ENCODE assay signal across 15 cellular contexts in genomic region chr16:1151424-1152122, GRCh38. TPM values are rescaled to one million over a fixed set of nuclear protein-coding genes. Genes with fewer than 3 reads are reported as not detected.
A peak's percentile ranks its signal among the peaks of the same experiment; 100 is the strongest.
DNase-seq lines count a peak whose midpoint lies in the region; ATAC-seq and TF ChIP-seq lines count a peak whose summit lies in the region.
"Had no signal": no experiment of that assay in that cellular context is flagged by ENCODE, and none has a peak within 500 bp of the region (broad histone marks: within the 10 kb centered on the region; RNA-seq: fewer than 3 reads in every experiment).

No MANE protein-coding gene starts in this region.

- H3K4me1 ChIP-seq in CD4-positive, alpha-beta memory T cell (ENCODE audit: insufficient read depth, low read length) = peaks cover 11% of the 10 kb centered on the region
- H3K4me1 ChIP-seq in esophagus squamous epithelium = peaks cover 5 to 46% (median 17%) of the 10 kb centered on the region in 3 donors

- peaks cover 0 to 4% (median under 1%) of the 10 kb centered on the region in 4 donors for H3K4me1 Mint-ChIP-seq in CD4-positive, alpha-beta memory T cell
- H3K4me1 Mint-ChIP-seq in T-cell (peaks cover 0 to 2% (median 2%) of the 10 kb centered on the region in 3 donors), immature natural killer cell (peaks cover 0 to 2% of the 10 kb centered on the region in 2 donors), progenitor cell of endocrine pancreas (ENCODE audit: low read depth) (peaks cover 4% of the 10 kb centered on the region)

- no peaks in the 10 kb centered on the region for H3K36me3 ChIP-seq in CD4-positive, alpha-beta memory T cell (ENCODE audit: insufficient read depth, low read length)
- H3K36me3 ChIP-seq in esophagus squamous epithelium = no peaks in the 10 kb centered on the region
- H3K36me3 ChIP-seq: thyroid gland had no signal

- H3K9me3 Mint-ChIP-seq in CD4-positive, alpha-beta memory T cell = peaks cover 0 to 8% (median 0%) of the 10 kb centered on the region in 8 donors
- H3K9me3 Mint-ChIP-seq in T-cell = no peaks in the 10 kb centered on the region
- H3K9me3 Mint-ChIP-seq in immature natural killer cell = no peaks in the 10 kb centered on the region
- H3K9me3 Mint-ChIP-seq in progenitor cell of endocrine pancreas (ENCODE audit: low read depth) = no peaks in the 10 kb centered on the region

- no peak overlapping the region for H3K27ac ChIP-seq in CD4-positive, alpha-beta memory T cell (ENCODE audit: low read depth, low read length)
- peak overlapping the region in 1 of 4 donors; percentile 72 for H3K27ac ChIP-seq in esophagus squamous epithelium
- H3K27ac ChIP-seq: thyroid gland had no signal

- no peak for DNase-seq in CD4-positive, alpha-beta memory T cell
- peak in 1 of 34 experiments; percentile 6 for DNase-seq in T-cell
- DNase-seq in immature natural killer cell = no peak
- DNase-seq in progenitor cell of endocrine pancreas (ENCODE audit: low spot score, unreplicated experiment) = no peak
- DNase-seq in esophagus squamous epithelium (lab: John Stamatoyannopoulos, UW) = no peak
- DNase-seq in activated CD4-positive, alpha-beta T cell treated with anti-CD3 and anti-CD28 coated beads for 1 hour = no peak
- DNase-seq in GOT3 (lab: John Stamatoyannopoulos, UW) = no peak
- DNase-seq: amniotic stem cell, DMS53, thyroid gland had no signal

- H3K36me3 Mint-ChIP-seq in CD4-positive, alpha-beta memory T cell = no peaks in the 10 kb centered on the region
- no peaks in the 10 kb centered on the region for H3K36me3 Mint-ChIP-seq in T-cell
- no peaks in the 10 kb centered on the region for H3K36me3 Mint-ChIP-seq in immature natural killer cell
- peaks cover 1% of the 10 kb centered on the region for H3K36me3 Mint-ChIP-seq in progenitor cell of endocrine pancreas (ENCODE audit: insufficient read depth)

- no peak for TF ChIP-seq CTCF in progenitor cell of endocrine pancreas (IDR thresholded peaks at IDR 0.05; ENCODE audit: unreplicated experiment)
- TF ChIP-seq CTCF in esophagus squamous epithelium (IDR thresholded peaks at IDR 0.05) = no peak

- WGBS in esophagus squamous epithelium, 2 donors = 37 to 38% methylated on average over 9 to 13 of the region's 18 CpGs

- ATAC-seq in T-cell (replicated peaks in 1 of 4) (no peak), HG02678 (IDR thresholded peaks at IDR 0.05; ENCODE audit: unreplicated experiment) (no peak)

- CTCF ChIA-PET in CD4-positive, alpha-beta memory T cell (lab: Charles Lee; ENCODE audit: partially characterized antibody) = no interaction called here
- CTCF ChIA-PET in T-cell (lab: Charles Lee) = no interaction called here

- H3K9me3 ChIP-seq in CD4-positive, alpha-beta memory T cell (ENCODE audit: control insufficient read depth in 1 of 2, low read length in 2 of 2) = no peaks in the 10 kb centered on the region
- peaks cover 0 to 4% (median 3%) of the 10 kb centered on the region in 3 donors for H3K9me3 ChIP-seq in esophagus squamous epithelium
- H3K9me3 ChIP-seq: thyroid gland had no signal

- peak overlapping the region in 3 of 7 donors; percentile 17 to 66 (median 55) for H3K27ac Mint-ChIP-seq in CD4-positive, alpha-beta memory T cell
- H3K27ac Mint-ChIP-seq in T-cell (peak overlapping the region in 1 of 2 donors; percentile 22), immature natural killer cell (peak overlapping the region in 3 of 6 donors; percentile 4 to 40 (median 24)), progenitor cell of endocrine pancreas (no peak overlapping the region)
- H3K27ac Mint-ChIP-seq: activated T-cell treated with anti-CD3 and anti-CD28 coated beads, Interleukin-2, amount 50 U/mL, for 72 hours had no signal

- POLR2A ChIA-PET in CD4-positive, alpha-beta memory T cell (lab: Charles Lee; ENCODE audit: partially characterized antibody) = no interaction called here
- POLR2A ChIA-PET in T-cell (lab: Charles Lee) = no interaction called here

- peak overlapping the region in 1 of 2 donors; percentile 19 for H3K4me3 ChIP-seq in CD4-positive, alpha-beta memory T cell (ENCODE audit: low read length in 2 of 2)
- H3K4me3 ChIP-seq in esophagus squamous epithelium = no peak overlapping the region

- H3K27me3 ChIP-seq in CD4-positive, alpha-beta memory T cell (ENCODE audit: insufficient read depth, low read length) = peaks cover 15% of the 10 kb centered on the region
- peaks cover 10 to 63% (median 14%) of the 10 kb centered on the region in 4 donors for H3K27me3 ChIP-seq in esophagus squamous epithelium
- H3K27me3 ChIP-seq: thyroid gland had no signal

- peaks cover 4 to 8% of the 10 kb centered on the region in 2 donors for H3K27me3 Mint-ChIP-seq in CD4-positive, alpha-beta memory T cell
- H3K27me3 Mint-ChIP-seq in T-cell = peaks cover 0 to 17% of the 10 kb centered on the region in 2 donors
- peaks cover 4 to 8% (median 5%) of the 10 kb centered on the region in 3 donors for H3K27me3 Mint-ChIP-seq in immature natural killer cell (ENCODE audit: low read depth in 3 of 3)
- peaks cover 11% of the 10 kb centered on the region for H3K27me3 Mint-ChIP-seq in progenitor cell of endocrine pancreas

- TF ChIP-seq POLR2A in esophagus squamous epithelium (IDR thresholded peaks at IDR 0.05) = no peak

- H3K4me3 Mint-ChIP-seq in CD4-positive, alpha-beta memory T cell = peak overlapping the region in 7 of 8 donors; percentile 29 to 80 (median 58)
- peak overlapping the region; percentile 39 to 60 (median 56) for H3K4me3 Mint-ChIP-seq in T-cell
- peak overlapping the region; percentile 55 to 69 (median 63) for H3K4me3 Mint-ChIP-seq in immature natural killer cell
- H3K4me3 Mint-ChIP-seq in progenitor cell of endocrine pancreas (ENCODE audit: low read depth) = peak overlapping the region; percentile 54

- intact Hi-C loops in CD4-positive, alpha-beta memory T cell (cut with micrococcal nuclease) = no loop called here
- intact Hi-C loops in esophagus squamous epithelium (cut with DNase I) = no loop called here

RNA-seq across cellular contexts. Expression of gene CACNA1H, which starts 1.3 kb away (rescaled TPM):
- total RNA-seq in CD4-positive, alpha-beta memory T cell = 1 to 10 TPM; 2.0 to 2.1 TPM
- polyA plus RNA-seq in CD4-positive, alpha-beta memory T cell = under 1 TPM; 0.48 to 0.99 TPM
- total RNA-seq in T-cell (1 to 10 TPM; 3.4 to 8.2 (median 4.8) TPM), progenitor cell of endocrine pancreas (42.3 and 42.8 TPM in 2 replicates), esophagus squamous epithelium (10 to 100 TPM in 1 of 4 donors, 1 to 10 TPM in 3; 1.7 to 14.7 (median 5.6) TPM)
- polyA plus RNA-seq in immature natural killer cell = under 1 TPM in 1 of 3 donors, not detected in 2; 0.22 TPM

RNA-seq across cellular contexts. Expression of gene C1QTNF8, which starts 55.5 kb away (rescaled TPM):
- not detected for total RNA-seq in CD4-positive, alpha-beta memory T cell
- not detected for polyA plus RNA-seq in CD4-positive, alpha-beta memory T cell
- total RNA-seq in T-cell (not detected), progenitor cell of endocrine pancreas (not detected in 2 replicates), esophagus squamous epithelium (not detected)
- polyA plus RNA-seq in immature natural killer cell = not detected
- total RNA-seq: activated T-cell treated with anti-CD3 and anti-CD28 coated beads, Interleukin-2, amount 50 U/mL, for 72 hours; H4; kidney epithelial cell; renal cortical epithelial cell; thyroid gland had no signal
